ENCODE assay signal across 9 cellular contexts in genomic region chr4:173318648-173319211, GRCh38. TPM values are rescaled to one million over a fixed set of nuclear protein-coding genes. Genes with fewer than 3 reads are reported as not detected.
DNase-seq lines count a peak whose midpoint lies in the region; ATAC-seq and TF ChIP-seq lines count a peak whose summit lies in the region.
"Had no signal": no experiment of that assay in that cellular context is flagged by ENCODE, and none has a peak within 500 bp of the region (broad histone marks: within the 10 kb centered on the region; RNA-seq: fewer than 3 reads in every experiment).

No MANE protein-coding gene starts in this region.

- no peak overlapping the region for H3K27ac ChIP-seq in RWPE2 (ENCODE audit: poor library complexity, severe bottlenecking)
- no peak overlapping the region for H3K27ac ChIP-seq in psoas muscle
- H3K27ac ChIP-seq: SJCRH30 had no signal

- 9 to 16% (median 10%) methylated on average over 3 of the region's 3 CpGs for WGBS in psoas muscle, 3 donors

- H3K4me1 ChIP-seq in RWPE2 (ENCODE audit: insufficient read depth, poor library complexity, severe bottlenecking) (peaks cover 12% of the 10 kb centered on the region), psoas muscle (no peaks in the 10 kb centered on the region)

- no peaks in the 10 kb centered on the region for H3K27me3 ChIP-seq in RWPE2 (ENCODE audit: insufficient read depth, poor library complexity, severe bottlenecking)
- no peaks in the 10 kb centered on the region for H3K27me3 ChIP-seq in psoas muscle (ENCODE audit: insufficient read depth in 3 of 3, low read length in 2 of 3)
- H3K27me3 ChIP-seq: SJCRH30 had no signal

- peak; percentile 59 for DNase-seq in EH (ENCODE audit: low read depth)
- DNase-seq in RWPE2 (ENCODE audit: low spot score), result no peak
- peak; percentile 78 for DNase-seq in fibroblast of peridontal ligament (ENCODE audit: extremely low read depth)
- no peak for DNase-seq in psoas muscle
- DNase-seq in GDM1 (lab: John Stamatoyannopoulos, UW), result no peak
- no peak for DNase-seq in stimulated activated CD4-positive, alpha-beta T cell treated with anti-CD3 and anti-CD28 coated beads, Interleukin-1b, Interleukin-23, amount 100 ng/mL, for 48 hours
- DNase-seq in activated T-cell treated with anti-CD3 and anti-CD28 coated beads for 4 hours, result no peak

- H3K36me3 ChIP-seq in RWPE2 (ENCODE audit: low read depth), result no peaks in the 10 kb centered on the region; the same call in 1 of the 2 replicates
- H3K36me3 ChIP-seq in psoas muscle (ENCODE audit: insufficient read depth in 1 of 2, low read depth in 1 of 2), result peaks cover 0 to 4% of the 10 kb centered on the region in 2 donors

- intact Hi-C loops in psoas muscle (cut with DNase I), result loop anchor here (2.0 to 10.0 kb wide), 3 partner anchors 98 to 179 kb away; no protein-coding TSS in a partner anchor

- H3K4me3 ChIP-seq in RWPE2 (ENCODE audit: severe bottlenecking) (no peak overlapping the region), psoas muscle (no peak overlapping the region)
- H3K4me3 ChIP-seq: SJCRH30 had no signal

- H3K9me3 ChIP-seq in RWPE2 (ENCODE audit: severe bottlenecking), result no peaks in the 10 kb centered on the region
- no peaks in the 10 kb centered on the region for H3K9me3 ChIP-seq in psoas muscle
- H3K9me3 ChIP-seq: SJCRH30 had no signal

- TF ChIP-seq CTCF in RWPE2 (IDR thresholded peaks at IDR 0.05; ENCODE audit: poor library complexity, severe bottlenecking) (peak; percentile 69), psoas muscle (IDR thresholded peaks at IDR 0.05) (peak; percentile 66)

- peak; percentile 64 for ATAC-seq in HG02884 (IDR thresholded peaks at IDR 0.05; ENCODE audit: unreplicated experiment)
- peak; percentile 70 for ATAC-seq in RWPE2 (ENCODE audit: low read depth)
- ATAC-seq in psoas muscle, result peak; percentile 62 to 88 (median 74)

RNA-seq across cellular contexts. Expression of gene HMGB2, which starts 15.4 kb away (rescaled TPM):
- 10 to 100 TPM; 14.9 to 27.2 (median 19.6) TPM for total RNA-seq in psoas muscle
- polyA plus RNA-seq in psoas muscle, result 10 to 100 TPM; 12.3 to 30.2 (median 27.4) TPM

RNA-seq across cellular contexts. Expression of gene SAP30, which starts 52.0 kb away (rescaled TPM):
- 1 to 10 TPM; 3.5 to 8.4 (median 6.4) TPM for total RNA-seq in psoas muscle
- 10 to 100 TPM in 1 of 3 donors, 1 to 10 TPM in 2; 5.2 to 10.7 (median 7.7) TPM for polyA plus RNA-seq in psoas muscle

Comparison
In these comparisons a context has a peak if more than half of its experiments do, and no peak if none do; other contexts are left out.
1. DNase-seq: peak in EH (single experiment) and fibroblast of peridontal ligament (single experiment); none in RWPE2 (single experiment), psoas muscle (0 of 2), GDM1 (single experiment), stimulated activated CD4-positive, alpha-beta T cell treated with anti-CD3 and anti-CD28 coated beads, Interleukin-1b, Interleukin-23, amount 100 ng/mL, for 48 hours (single experiment) and activated T-cell treated with anti-CD3 and anti-CD28 coated beads for 4 hours (single experiment).
2. Peak in every context shown above with its lines, with median percentiles within 50 percentile points of each other: ATAC-seq.